8 cellular contexts compared by ENCODE assay signal in genomic region chr17:54992797-54993639, GRCh38. TPM values are rescaled to one million over a fixed set of nuclear protein-coding genes. Genes with fewer than 3 reads are reported as not detected.
DNase-seq lines count a peak whose midpoint lies in the region; ATAC-seq and TF ChIP-seq lines count a peak whose summit lies in the region.

No MANE protein-coding gene starts in this region.

- no TSS peak for BruUV-seq in PC-9 (replicated peaks; lab: Mats Ljungman, UMichigan)

- H3K9me2 ChIP-seq in PC-9 (ENCODE audit: insufficient read depth) = no peaks in the 10 kb centered on the region

- no peaks in the 10 kb centered on the region for H3K36me3 Mint-ChIP-seq in CD4-positive, alpha-beta T cell (ENCODE audit: low read depth)
- peaks cover 3% of the 10 kb centered on the region for H3K36me3 Mint-ChIP-seq in mesothelial cell of epicardium

- H3K27ac ChIP-seq in CD4-positive, alpha-beta T cell (ENCODE audit: low read depth, low read length) = no peak overlapping the region
- no peak overlapping the region for H3K27ac ChIP-seq in PC-9

- no peaks in the 10 kb centered on the region for H3K9me3 ChIP-seq in CD4-positive, alpha-beta T cell (ENCODE audit: control insufficient read depth, low read length)
- H3K9me3 ChIP-seq in PC-9 (ENCODE audit: insufficient read depth, low read depth) = no peaks in the 10 kb centered on the region

- H3K9me3 Mint-ChIP-seq in CD4-positive, alpha-beta T cell = no peaks in the 10 kb centered on the region
- no peaks in the 10 kb centered on the region for H3K9me3 Mint-ChIP-seq in mesothelial cell of epicardium

- no peaks in the 10 kb centered on the region for H3K4me1 ChIP-seq in PC-9 (replicated peaks; ENCODE audit: insufficient read depth)

- intact Hi-C loops in CD4-positive, alpha-beta T cell (cut with DNase I, micrococcal nuclease) = loop anchor here (1.0 to 5.0 kb wide), 4 partner anchors 303 to 519 kb away; partner anchors contain the start of gene SMIM36 (in 1 of the 2)
- intact Hi-C loops in PC-9 (cut with micrococcal nuclease; ENCODE audit: unreplicated experiment) = loop anchor here (1.0 to 2.0 kb wide), 3 partner anchors 304 to 521 kb away; no protein-coding TSS in a partner anchor

- POLR2A ChIA-PET in CD4-positive, alpha-beta T cell (lab: Charles Lee) = interaction anchor here (0.7 kb wide), 1 partner anchor 22 kb away, joined by 3 read pairs; no protein-coding TSS in a partner anchor
- POLR2A ChIA-PET in PC-9 (lab: Charles Lee; ENCODE audit: unreplicated experiment) = interaction anchor here (0.5 kb wide), 1 partner anchor 91 kb away, joined by 3 read pairs; no protein-coding TSS in a partner anchor

- no peaks in the 10 kb centered on the region for H3K79me2 ChIP-seq in PC-9 (ENCODE audit: low read depth)

- H3K4me3 ChIP-seq in LNCaP clone FGC (ENCODE audit: low read depth, low read length) (no peak overlapping the region), PC-9 (no peak overlapping the region)

- H3K27me3 ChIP-seq in CD4-positive, alpha-beta T cell (ENCODE audit: control insufficient read depth, insufficient read depth, low read length) = no peaks in the 10 kb centered on the region
- H3K27me3 ChIP-seq in PC-9 (ENCODE audit: insufficient read depth, low read depth) = no peaks in the 10 kb centered on the region

- no peak overlapping the region for H2AFZ ChIP-seq in PC-9

- H3K27ac Mint-ChIP-seq in CD4-positive, alpha-beta T cell = no peak overlapping the region
- H3K27ac Mint-ChIP-seq in mesothelial cell of epicardium = no peak overlapping the region

- H3F3A ChIP-seq in PC-9 (ENCODE audit: insufficient read depth, low read depth) = no peaks in the 10 kb centered on the region

- H3K4me3 Mint-ChIP-seq in CD4-positive, alpha-beta T cell = no peak overlapping the region
- no peak overlapping the region for H3K4me3 Mint-ChIP-seq in mesothelial cell of epicardium

- ATAC-seq in CD4-positive, alpha-beta T cell (ENCODE audit: poor library complexity) = peak; percentile 65
- ATAC-seq in GM19043 (IDR thresholded peaks at IDR 0.05; ENCODE audit: low read depth, unreplicated experiment) (peak; percentile 68), HG03196 (IDR thresholded peaks at IDR 0.05; ENCODE audit: unreplicated experiment) (no peak)

- H3K27me3 Mint-ChIP-seq in CD4-positive, alpha-beta T cell = no peaks in the 10 kb centered on the region
- H3K27me3 Mint-ChIP-seq in mesothelial cell of epicardium (ENCODE audit: low read depth) = no peaks in the 10 kb centered on the region

- H3K4me2 ChIP-seq in PC-9 = no peak overlapping the region

- CTCF ChIA-PET in CD4-positive, alpha-beta T cell (lab: Charles Lee) = interaction anchor here (0.7 to 4.5 kb wide), 11 partner anchors 8 to 364 kb away, joined by 3 to 17 read pairs (median 5); no protein-coding TSS in a partner anchor
- CTCF ChIA-PET in PC-9 (lab: Charles Lee) = interaction anchor here (1.1 to 2.0 kb wide), 3 partner anchors 355 to 364 kb away, joined by 3 to 4 read pairs (median 4); no protein-coding TSS in a partner anchor

- no peaks in the 10 kb centered on the region for H4K20me1 ChIP-seq in PC-9 (ENCODE audit: insufficient read depth)

- no peaks in the 10 kb centered on the region for H3K36me3 ChIP-seq in PC-9 (ENCODE audit: low read depth)

- peak in 1 of 10 experiments; percentile 0 for DNase-seq in CD4-positive, alpha-beta T cell
- DNase-seq in LNCaP clone FGC (ENCODE audit: low read depth) = no peak
- peak; percentile 2 to 53 for DNase-seq in PC-9
- peak; percentile 47 to 61 for DNase-seq in dermis microvascular lymphatic vessel endothelial cell (ENCODE audit: low read depth in 2 of 2)
- DNase-seq in mesothelial cell of epicardium (ENCODE audit: low spot score in 2 of 2, unreplicated experiment in 2 of 2) = no peak
- DNase-seq in foreskin melanocyte = no peak

- no peaks in the 10 kb centered on the region for H3K4me1 Mint-ChIP-seq in CD4-positive, alpha-beta T cell (ENCODE audit: low read depth)
- H3K4me1 Mint-ChIP-seq in mesothelial cell of epicardium = no peaks in the 10 kb centered on the region

- peak; percentile 84 for TF ChIP-seq CTCF in CD4-positive, alpha-beta T cell (IDR thresholded peaks at IDR 0.05)
- TF ChIP-seq CTCF in LNCaP clone FGC (IDR thresholded peaks at IDR 0.05; ENCODE audit: control insufficient read depth, extremely low read depth, insufficient read depth) (peak; percentile 65), PC-9 (conservative IDR thresholded peaks at IDR 0.05) (peak; percentile 86), mesothelial cell of epicardium (IDR thresholded peaks at IDR 0.05; ENCODE audit: unreplicated experiment) (peak; percentile 69)

RNA-seq across cellular contexts. Expression of gene STXBP4, which starts 24.5 kb away (rescaled TPM):
- total RNA-seq in CD4-positive, alpha-beta T cell = 1 to 10 TPM; 5.1 to 5.4 TPM
- total RNA-seq in PC-9 (2021) = 6.2 and 12.0 TPM in 2 replicates
- 3.7 and 3.8 TPM in 2 replicates for total RNA-seq in dermis microvascular lymphatic vessel endothelial cell
- 28.9 to 31.8 TPM (median 29.0 TPM) in 3 replicates for total RNA-seq in mesothelial cell of epicardium

RNA-seq across cellular contexts. Expression of gene COX11, which starts 24.6 kb away (rescaled TPM):
- total RNA-seq in CD4-positive, alpha-beta T cell = 10 to 100 TPM; 24.1 to 30.3 TPM
- total RNA-seq in PC-9 (2021) = 54.1 and 58.2 TPM in 2 replicates
- 71.6 and 108 TPM in 2 replicates for total RNA-seq in dermis microvascular lymphatic vessel endothelial cell
- total RNA-seq in mesothelial cell of epicardium = 46.9 to 55.0 TPM (median 52.6 TPM) in 3 replicates

Comparison
In these comparisons a context has a peak if more than half of its experiments do, and no peak if none do; other contexts are left out.
1. DNase-seq: peak in PC-9 (2 of 2) and dermis microvascular lymphatic vessel endothelial cell (2 of 2); none in LNCaP clone FGC (single experiment), mesothelial cell of epicardium (0 of 2) and foreskin melanocyte (single experiment).
2. Peak in every context shown above with its lines, with median percentiles within 50 percentile points of each other: CTCF ChIP-seq.